Comparison of ENCODE assay signal across 8 cellular contexts in the genomic region with DNA sequence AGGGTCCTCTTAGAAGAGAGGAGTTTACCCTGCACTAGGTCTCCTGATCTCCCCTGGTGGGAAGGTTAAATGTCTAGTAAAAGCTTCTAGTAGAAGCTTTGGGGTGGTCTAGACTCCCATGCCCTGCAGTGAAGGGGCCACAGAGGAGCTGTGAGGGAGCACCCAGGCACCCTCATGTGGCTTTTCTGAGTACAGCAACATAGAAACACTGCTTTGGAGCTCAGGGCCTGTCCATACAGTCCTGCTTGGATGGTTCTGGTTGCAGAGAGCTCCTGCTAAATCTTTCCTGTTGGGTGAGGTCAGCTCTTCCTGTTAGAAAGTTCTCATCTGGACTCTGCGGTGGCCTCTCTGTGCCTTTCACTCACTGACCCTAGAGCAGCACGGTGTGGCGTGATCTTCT. TPM values are rescaled to one million over a fixed set of nuclear protein-coding genes. Genes with fewer than 3 reads are reported as not detected.
A peak's percentile ranks its signal among the peaks of the same experiment; 100 is the strongest.
DNase-seq lines count a peak whose midpoint lies in the region; ATAC-seq and TF ChIP-seq lines count a peak whose summit lies in the region.

No MANE protein-coding gene starts in this region.

- H3K36me3 ChIP-seq in IMR-90 (ENCODE audit: control insufficient read depth, insufficient read depth, low read length) (no peaks in the 10 kb centered on the region), brain microvascular endothelial cell (replicated peaks) (no peaks in the 10 kb centered on the region)

- no peak overlapping the region for H3K27ac ChIP-seq in IMR-90 (ENCODE audit: insufficient read depth, low read length)
- no peak overlapping the region for H3K27ac ChIP-seq in brain microvascular endothelial cell

- no peaks in the 10 kb centered on the region for H3K9me3 ChIP-seq in IMR-90 (ENCODE audit: control insufficient read depth, insufficient read depth, low read length)

- no peak for TF ChIP-seq RAD21 in IMR-90 (IDR thresholded peaks at IDR 0.05; ENCODE audit: low read length)

- no peak for TF ChIP-seq POLR2A in IMR-90 (IDR thresholded peaks at IDR 0.05; ENCODE audit: low read depth, low read length)

- no peaks in the 10 kb centered on the region for H3K79me1 ChIP-seq in IMR-90 (ENCODE audit: low read depth in 1 of 2, low read length in 2 of 2)

- H2AK9ac ChIP-seq in IMR-90 (replicated peaks; ENCODE audit: low read depth, low read length, poor library complexity), result no peak overlapping the region

- TF ChIP-seq CTCF in IMR-90 (conservative IDR thresholded peaks at IDR 0.05; ENCODE audit: low read depth, low read length), result no peak
- peak; percentile 64 for TF ChIP-seq CTCF in brain microvascular endothelial cell (IDR thresholded peaks at IDR 0.05; ENCODE audit: low read depth, low read length, missing control alignments)

- H4K91ac ChIP-seq in IMR-90 (ENCODE audit: insufficient read depth, low read depth, low read length), result no peak overlapping the region

- in situ Hi-C loops in IMR-90 (cut with MboI; ENCODE audit: low sequenced_read_pairs), result no loop called here
- in situ Hi-C loops in brain microvascular endothelial cell (cut with HindIII; ENCODE audit: low pct_ligation_motif_present, low sequenced_read_pairs), result no loop called here

- no peak overlapping the region for H2BK20ac ChIP-seq in IMR-90 (ENCODE audit: low read depth, low read length)

- intact Hi-C loops in IMR-90 (cut with micrococcal nuclease), result no loop called here

- H3K27me3 ChIP-seq in IMR-90 (ENCODE audit: control insufficient read depth, insufficient read depth, low read length) (no peaks in the 10 kb centered on the region), brain microvascular endothelial cell (replicated peaks) (no peaks in the 10 kb centered on the region)

- no peak overlapping the region for H2BK15ac ChIP-seq in IMR-90 (ENCODE audit: low read depth, low read length)

- POLR2A ChIA-PET in IMR-90 (lab: Charles Lee; ENCODE audit: unreplicated experiment), result no interaction called here

- no peak overlapping the region for H3K56ac ChIP-seq in IMR-90 (ENCODE audit: extremely low read depth, insufficient read depth, low read length)

- no peak overlapping the region for H4K8ac ChIP-seq in IMR-90 (ENCODE audit: low read depth in 2 of 2, low read length in 2 of 2)

- H3K4me1 ChIP-seq in IMR-90 (ENCODE audit: control insufficient read depth, insufficient read depth, low read length), result no peaks in the 10 kb centered on the region

- no peak overlapping the region for H3K4me3 ChIP-seq in IMR-90 (ENCODE audit: insufficient read depth, low read depth, low read length)
- H3K4me3 ChIP-seq in brain microvascular endothelial cell (ENCODE audit: low read depth, low read length), result no peak overlapping the region

- WGBS in IMR-90 (ENCODE audit: extremely low coverage in 2 of 2, insufficient read length in 1 of 2), 2 experiments, result no CpG with 5 or more reads among the region's 3 CpGs

- H4K20me1 ChIP-seq in IMR-90 (ENCODE audit: insufficient read depth, low read length), result no peaks in the 10 kb centered on the region

- no peak overlapping the region for H3K4me2 ChIP-seq in IMR-90 (ENCODE audit: low read depth, low read length)

- no peak overlapping the region for H3K18ac ChIP-seq in IMR-90 (ENCODE audit: low read depth, low read length)

- H3K14ac ChIP-seq in IMR-90 (replicated peaks; ENCODE audit: low read depth, low read length), result no peak overlapping the region

- H2BK5ac ChIP-seq in IMR-90 (ENCODE audit: low read depth, low read length, poor library complexity, severe bottlenecking), result no peak overlapping the region

- CTCF ChIA-PET in IMR-90 (lab: Yijun Ruan, JAX), result interaction anchor here (0.9 to 1.8 kb wide), 4 partner anchors 10 to 136 kb away, joined by 3 to 6 read pairs (median 4); no protein-coding TSS in a partner anchor

- H3K9ac ChIP-seq in IMR-90 (ENCODE audit: low read depth, low read length), result no peak overlapping the region

- no peak overlapping the region for H2BK120ac ChIP-seq in IMR-90 (ENCODE audit: low read depth, low read length)

- no peaks in the 10 kb centered on the region for H3K9me1 ChIP-seq in IMR-90 (ENCODE audit: insufficient read depth, low read length)

- H4K5ac ChIP-seq in IMR-90 (ENCODE audit: low read depth, low read length), result no peak overlapping the region

- peak; percentile 68 for ATAC-seq in IMR-90 (ENCODE audit: low read depth)
- no peak for ATAC-seq in GM18858 (IDR thresholded peaks at IDR 0.05; ENCODE audit: unreplicated experiment)

- no peak overlapping the region for H2AK5ac ChIP-seq in IMR-90 (ENCODE audit: low read depth, low read length)

- BruUV-seq in IMR-90 (replicated peaks; lab: Mats Ljungman, UMichigan), result no TSS peak

- DNase-seq in ELR (ENCODE audit: low read depth) (peak; percentile 23), IMR-90 (no peak), brain microvascular endothelial cell (no peak), lung microvascular endothelial cell (ENCODE audit: low read depth in 2 of 2) (peak; percentile 58 to 60), NCI-H1092 (lab: John Stamatoyannopoulos, UW) (no peak), NCI-H2107 treated with DMSO at 0.1 percent for 48 hours (lab: John Stamatoyannopoulos, UW; ENCODE audit: unreplicated experiment) (no peak), mesenteric fat pad (ENCODE audit: low spot score) (no peak)

- H2AFZ ChIP-seq in IMR-90 (replicated peaks; ENCODE audit: low read length, poor library complexity), result no peak overlapping the region

- H3K23ac ChIP-seq in IMR-90 (ENCODE audit: low read depth, low read length), result no peak overlapping the region

- dilution Hi-C loops in IMR-90 (cut with HindIII; ENCODE audit: low sequenced_read_pairs, unreplicated experiment), result no loop called here

- no peak overlapping the region for H3K4ac ChIP-seq in IMR-90 (ENCODE audit: low read depth, low read length)

TF ChIP-seq in IMR-90, 13 proteins besides CTCF, POLR2A, EP300 and RAD21:
- TF ChIP-seq SMC3 (IDR thresholded peaks at IDR 0.05; ENCODE audit: low read depth, low read length) (no peak), MXI1 (IDR thresholded peaks at IDR 0.05; ENCODE audit: borderline replicate concordance, low read depth, low read length) (no peak), CEBPB (IDR thresholded peaks at IDR 0.05; ENCODE audit: low read depth, low read length) (no peak), FOS (IDR thresholded peaks at IDR 0.05; ENCODE audit: low read depth, low read length) (no peak), RCOR1 (IDR thresholded peaks at IDR 0.05; ENCODE audit: insufficient replicate concordance, low read length) (no peak), RFX5 (IDR thresholded peaks at IDR 0.05; ENCODE audit: low read depth, low read length) (no peak), CHD1 (IDR thresholded peaks at IDR 0.05; ENCODE audit: low read depth, low read length) (no peak), MAZ (IDR thresholded peaks at IDR 0.05; ENCODE audit: borderline replicate concordance, low read depth, low read length) (no peak), USF2 (IDR thresholded peaks at IDR 0.05; ENCODE audit: low read depth, low read length) (no peak), MAFK (IDR thresholded peaks at IDR 0.05; ENCODE audit: low read depth, low read length) (no peak), NFE2L2 (IDR thresholded peaks at IDR 0.05; ENCODE audit: low read depth, low read length) (no peak), BHLHE40 (IDR thresholded peaks at IDR 0.05; ENCODE audit: low read depth, low read length) (no peak)
- TF ChIP-seq, protein P1, sequence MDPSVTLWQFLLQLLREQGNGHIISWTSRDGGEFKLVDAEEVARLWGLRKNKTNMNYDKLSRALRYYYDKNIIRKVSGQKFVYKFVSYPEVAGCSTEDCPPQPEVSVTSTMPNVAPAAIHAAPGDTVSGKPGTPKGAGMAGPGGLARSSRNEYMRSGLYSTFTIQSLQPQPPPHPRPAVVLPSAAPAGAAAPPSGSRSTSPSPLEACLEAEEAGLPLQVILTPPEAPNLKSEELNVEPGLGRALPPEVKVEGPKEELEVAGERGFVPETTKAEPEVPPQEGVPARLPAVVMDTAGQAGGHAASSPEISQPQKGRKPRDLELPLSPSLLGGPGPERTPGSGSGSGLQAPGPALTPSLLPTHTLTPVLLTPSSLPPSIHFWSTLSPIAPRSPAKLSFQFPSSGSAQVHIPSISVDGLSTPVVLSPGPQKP (IDR thresholded peaks at IDR 0.05; ENCODE audit: borderline replicate concordance, low read depth, low read length), result no peak

RNA-seq across cellular contexts. Expression of gene GPD1L, which starts 47.8 kb away (rescaled TPM):
- total RNA-seq in IMR-90 (2012; rRNA removed), result 7.9 and 9.4 TPM in 2 replicates
- polyA plus RNA-seq in IMR-90 (2012; rRNA removed), result 3.1 and 3.9 TPM in 2 replicates
- 1.5 and 2.0 TPM in 2 replicates for polyA plus RNA-seq in IMR-90 (2012; cell fraction: cytosol; rRNA removed)
- polyA plus RNA-seq in IMR-90 (2012; cell fraction: nucleus; rRNA removed; ENCODE audit: low replicate concordance), result 1.7 and 2.4 TPM in 2 replicates
- 8.9 and 12.9 TPM in 2 replicates for total RNA-seq in lung microvascular endothelial cell
- 51.7 TPM for total RNA-seq in mesenteric fat pad

Comparison
In these comparisons a context has a peak if more than half of its experiments do, and no peak if none do; other contexts are left out.
1. DNase-seq: peak in ELR (single experiment) and lung microvascular endothelial cell (2 of 2); none in IMR-90 (single experiment), brain microvascular endothelial cell (single experiment), NCI-H1092 (single experiment), NCI-H2107 treated with DMSO at 0.1 percent for 48 hours (single experiment) and mesenteric fat pad (single experiment).